Comparison of ENCODE assay signal across 19 cellular contexts in the genomic region with DNA sequence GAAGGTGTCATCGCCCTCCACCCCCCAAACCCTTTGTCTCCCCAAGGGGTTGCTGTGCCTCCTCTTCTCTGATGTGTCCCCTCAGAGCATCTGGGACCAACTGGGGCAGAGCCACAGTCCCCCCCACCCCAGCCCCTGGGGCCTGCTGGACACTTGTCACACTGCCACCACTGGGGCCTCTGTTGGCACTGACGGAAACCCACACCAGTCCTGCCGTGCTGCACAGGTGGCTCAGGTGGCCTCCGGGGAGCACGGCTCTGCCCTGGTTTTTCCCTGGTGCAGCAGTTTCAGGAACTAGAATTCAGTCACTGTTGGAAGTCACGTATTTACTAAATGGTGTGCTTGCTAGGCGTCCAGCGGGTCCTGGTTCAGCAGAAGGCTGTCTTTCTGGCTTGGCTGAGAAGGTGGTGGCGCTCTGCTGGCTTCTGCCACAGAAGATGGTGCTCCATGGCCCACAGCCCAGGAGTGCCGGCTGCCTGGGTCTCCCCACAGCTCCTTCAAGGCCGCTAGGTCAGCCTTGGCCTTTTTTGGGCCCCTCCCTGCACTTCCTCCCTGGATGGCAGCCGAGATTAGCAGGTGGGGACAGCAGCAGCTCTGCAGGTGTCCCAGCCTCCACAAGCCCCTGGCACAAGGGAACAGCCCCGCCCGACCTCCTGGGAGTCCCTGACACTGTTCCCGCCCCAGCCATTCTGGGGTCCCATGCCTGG. TPM values are rescaled to one million over a fixed set of nuclear protein-coding genes. Genes with fewer than 3 reads are reported as not detected.
DNase-seq lines count a peak whose midpoint lies in the region; TF ChIP-seq lines count a peak whose summit lies in the region.
"Had no signal": no experiment of that assay in that cellular context is flagged by ENCODE, and none has a peak within 500 bp of the region (broad histone marks: within the 10 kb centered on the region; RNA-seq: fewer than 3 reads in every experiment).

No MANE protein-coding gene starts in this region.

- H4K91ac ChIP-seq in neuronal stem cell (ENCODE audit: low read depth, low read length, poor library complexity) = no peak overlapping the region

- TF ChIP-seq POLR2A in prostate gland (IDR thresholded peaks at IDR 0.05) = no peak

- H2BK15ac ChIP-seq in neuronal stem cell (ENCODE audit: low read length) = peak overlapping the region; percentile 84

- no peak overlapping the region for H3K4me3 Mint-ChIP-seq in activated CD4-positive, alpha-beta memory T cell treated with anti-CD3 and anti-CD28 coated beads for 36 hours
- H3K4me3 Mint-ChIP-seq: activated naive CD4-positive, alpha-beta T cell treated with anti-CD3 and anti-CD28 coated beads, Interleukin-2, amount 10 ng/mL, durations not matched to agents 7 days and 5 days had no signal

- peak overlapping the region; percentile 6 for H2AFZ ChIP-seq in neuronal stem cell (ENCODE audit: low read length)

- H2AK5ac ChIP-seq in neuronal stem cell (ENCODE audit: low read depth, low read length) = peak overlapping the region; percentile 78

- DNase-seq in G401 (ENCODE audit: low spot score) = peak; percentile 82
- DNase-seq in cerebellum (ENCODE audit: low spot score) = peak; percentile 75
- DNase-seq in neuronal stem cell (ENCODE audit: low spot score) = no peak
- DNase-seq in activated CD4-positive, alpha-beta memory T cell treated with anti-CD3 and anti-CD28 coated beads for 36 hours = no peak
- DNase-seq in SHP77 treated with DMSO at 0.1 percent for 48 hours (lab: John Stamatoyannopoulos, UW) = no peak
- no peak for DNase-seq in prostate gland (ENCODE audit: low spot score)
- DNase-seq: activated CD4-positive, alpha-beta T cell treated with anti-CD3 and anti-CD28 coated beads, Interleukin-2, amount 50 U/mL, for 4 hours; activated naive CD4-positive, alpha-beta T cell treated with anti-CD3 and anti-CD28 coated beads, Interleukin-2, amount 10 ng/mL, durations not matched to agents 7 days and 5 days; effector CD8-positive, alpha-beta T cell; esophagus squamous epithelium; NCI-H1436 treated with DMSO at 0.1 percent for 48 hours; NCI-H446 treated with DMSO at 0.1 percent for 48 hours; sigmoid colon; stimulated activated naive CD8-positive, alpha-beta T cell treated with anti-CD3 and anti-CD28 coated beads, Interleukin-15, Interleukin-2, amounts not matched to agents 100 U/mL and 50 U/mL, for 24 hours; tibial artery had no signal

- in situ Hi-C loops in G401 (cut with HindIII; ENCODE audit: low sequenced_read_pairs) = no loop called here

- WGBS in neuronal stem cell (ENCODE audit: extremely low coverage in 2 of 2, insufficient read length in 2 of 2, insufficient replicate concordance in 1 of 2), 2 donors = no CpG with 5 or more reads among the region's 15 CpGs
- WGBS in prostate gland = 62% methylated on average over 15 of the region's 15 CpGs

- H3K4me1 ChIP-seq in HEK293 (ENCODE audit: control insufficient read depth, insufficient read depth, low read length) (no peaks in the 10 kb centered on the region), neuronal stem cell (ENCODE audit: control insufficient read depth in 2 of 2, insufficient read depth in 1 of 2, low read depth in 1 of 2, low read length in 2 of 2) (peaks cover 3 to 10% of the 10 kb centered on the region in 2 donors), prostate gland (replicated peaks) (no peaks in the 10 kb centered on the region)
- H3K4me1 ChIP-seq: sigmoid colon, tibial artery had no signal

- no peak overlapping the region for H3K27ac ChIP-seq in HEK293 (ENCODE audit: extremely low read depth, low read depth, low read length)
- no peak overlapping the region for H3K27ac ChIP-seq in neuronal stem cell (replicated peaks; ENCODE audit: low read length)
- H3K27ac ChIP-seq in prostate gland = no peak overlapping the region
- H3K27ac ChIP-seq: ascending aorta, esophagus squamous epithelium, sigmoid colon, tibial artery had no signal

- TF ChIP-seq CTCF in HEK293 (tag by site-specific recombination; IDR thresholded peaks at IDR 0.05) (no peak), prostate gland (IDR thresholded peaks at IDR 0.05) (no peak)

- intact Hi-C loops in activated CD4-positive, alpha-beta memory T cell treated with anti-CD3 and anti-CD28 coated beads for 36 hours (cut with micrococcal nuclease) = no loop called here
- intact Hi-C loops in prostate gland (cut with DNase I) = no loop called here

- H2BK12ac ChIP-seq in neuronal stem cell (ENCODE audit: low read length) = no peak overlapping the region

- H3K9me3 Mint-ChIP-seq in activated CD4-positive, alpha-beta memory T cell treated with anti-CD3 and anti-CD28 coated beads for 36 hours = no peaks in the 10 kb centered on the region
- H3K9me3 Mint-ChIP-seq: activated naive CD4-positive, alpha-beta T cell treated with anti-CD3 and anti-CD28 coated beads, Interleukin-2, amount 10 ng/mL, durations not matched to agents 7 days and 5 days had no signal

- H3K9me3 ChIP-seq in HEK293 (ENCODE audit: control insufficient read depth, insufficient read depth, low read depth, low read length) = no peaks in the 10 kb centered on the region
- no peaks in the 10 kb centered on the region for H3K9me3 ChIP-seq in neuronal stem cell (replicated peaks in 1 of 2; ENCODE audit: control insufficient read depth in 2 of 2, insufficient read depth in 1 of 2, low read depth in 1 of 2, low read length in 2 of 2)
- no peaks in the 10 kb centered on the region for H3K9me3 ChIP-seq in prostate gland
- H3K9me3 ChIP-seq: ascending aorta, esophagus squamous epithelium, sigmoid colon, tibial artery had no signal

- no peaks in the 10 kb centered on the region for H3K36me3 Mint-ChIP-seq in activated CD4-positive, alpha-beta memory T cell treated with anti-CD3 and anti-CD28 coated beads for 36 hours
- H3K36me3 Mint-ChIP-seq: activated naive CD4-positive, alpha-beta T cell treated with anti-CD3 and anti-CD28 coated beads, Interleukin-2, amount 10 ng/mL, durations not matched to agents 7 days and 5 days had no signal

- H3K23ac ChIP-seq in neuronal stem cell (ENCODE audit: low read depth, low read length, poor library complexity) = peak overlapping the region; percentile 60

- no peak overlapping the region for H3K4ac ChIP-seq in neuronal stem cell (ENCODE audit: low read length)

- no peak overlapping the region for H3K27ac Mint-ChIP-seq in activated CD4-positive, alpha-beta memory T cell treated with anti-CD3 and anti-CD28 coated beads for 36 hours
- H3K27ac Mint-ChIP-seq: activated naive CD4-positive, alpha-beta T cell treated with anti-CD3 and anti-CD28 coated beads, Interleukin-2, amount 10 ng/mL, durations not matched to agents 7 days and 5 days had no signal

- peak overlapping the region; percentile 83 for H3K18ac ChIP-seq in neuronal stem cell (ENCODE audit: low read length)

- no peak overlapping the region for H2BK120ac ChIP-seq in neuronal stem cell (ENCODE audit: low read depth, low read length)

- H3K14ac ChIP-seq in neuronal stem cell (ENCODE audit: low read length) = no peak overlapping the region

- H3K36me3 ChIP-seq in HEK293 (ENCODE audit: control insufficient read depth in 2 of 2, insufficient read depth in 1 of 2, low read length in 2 of 2) (no peaks in the 10 kb centered on the region), neuronal stem cell (replicated peaks in 1 of 2; ENCODE audit: control insufficient read depth in 2 of 2, insufficient read depth in 2 of 2, low read length in 2 of 2) (peaks cover 0 to 2% of the 10 kb centered on the region in 2 donors), prostate gland (no peaks in the 10 kb centered on the region)
- H3K36me3 ChIP-seq: ascending aorta, esophagus squamous epithelium, sigmoid colon, tibial artery had no signal

- POLR2A ChIA-PET in HEK293 (lab: Yijun Ruan, JAX) = no interaction called here
- POLR2A ChIA-PET in activated CD4-positive, alpha-beta memory T cell treated with anti-CD3 and anti-CD28 coated beads for 36 hours (lab: Charles Lee) = no interaction called here

- H3K79me1 ChIP-seq in neuronal stem cell (ENCODE audit: low read depth, low read length) = no peaks in the 10 kb centered on the region

- H3K9ac ChIP-seq in neuronal stem cell (ENCODE audit: low read depth, low read length, poor library complexity) = peak overlapping the region; percentile 54

- H3K4me2 ChIP-seq in neuronal stem cell (ENCODE audit: insufficient read depth, low read length, poor library complexity, severe bottlenecking) = peak overlapping the region; percentile 11

- no peak overlapping the region for H4K8ac ChIP-seq in neuronal stem cell (ENCODE audit: low read depth, low read length)

- peaks cover 0 to 29% (median 0%) of the 10 kb centered on the region in 3 experiments for H3K27me3 ChIP-seq in neuronal stem cell (ENCODE audit: control insufficient read depth in 3 of 3, insufficient read depth in 3 of 3, low read depth in 1 of 3, low read length in 3 of 3)
- peaks cover 2% of the 10 kb centered on the region for H3K27me3 ChIP-seq in prostate gland (replicated peaks; ENCODE audit: insufficient read depth)
- H3K27me3 ChIP-seq: ascending aorta had no signal

- H3K4me1 Mint-ChIP-seq in activated CD4-positive, alpha-beta memory T cell treated with anti-CD3 and anti-CD28 coated beads for 36 hours (ENCODE audit: low read depth) = no peaks in the 10 kb centered on the region
- H3K4me1 Mint-ChIP-seq: activated naive CD4-positive, alpha-beta T cell treated with anti-CD3 and anti-CD28 coated beads, Interleukin-2, amount 10 ng/mL, durations not matched to agents 7 days and 5 days had no signal

- peak overlapping the region; percentile 75 for H2BK5ac ChIP-seq in neuronal stem cell (ENCODE audit: low read length)

- peaks cover 9% of the 10 kb centered on the region for H3K27me3 Mint-ChIP-seq in activated CD4-positive, alpha-beta memory T cell treated with anti-CD3 and anti-CD28 coated beads for 36 hours

- CTCF ChIA-PET in HEK293 (lab: Yijun Ruan, JAX) = interaction anchor here (1.2 kb wide), 1 partner anchor 143 kb away, joined by 3 read pairs; no protein-coding TSS in a partner anchor
- CTCF ChIA-PET in activated CD4-positive, alpha-beta memory T cell treated with anti-CD3 and anti-CD28 coated beads for 36 hours (lab: Charles Lee) = interaction anchor here (0.7 kb wide), 1 partner anchor 24 kb away, joined by 4 read pairs; no protein-coding TSS in a partner anchor

- H3K4me3 ChIP-seq in HEK293 (ENCODE audit: low read depth, low read length) = no peak overlapping the region
- peak overlapping the region in 1 of 2 donors; percentile 47 for H3K4me3 ChIP-seq in neuronal stem cell (ENCODE audit: low read length in 2 of 2)
- H3K4me3 ChIP-seq in prostate gland = no peak overlapping the region
- H3K4me3 ChIP-seq: ascending aorta, esophagus squamous epithelium, sigmoid colon, tibial artery had no signal

RNA-seq across cellular contexts. Expression of a gene that starts 18.6 kb away (rescaled TPM):
- 0.07 TPM in 1 of 2 replicates, not detected in the other for total RNA-seq in G401 (2014; rRNA removed; shearing (Covaris generic))
- total RNA-seq in cerebellum = not detected
- polyA plus RNA-seq in neuronal stem cell (2013, experiment 1 of 2) = 0.06 TPM
- polyA plus RNA-seq in neuronal stem cell (2013, experiment 2 of 2) = 0.07 TPM
- not detected for total RNA-seq in activated CD4-positive, alpha-beta memory T cell treated with anti-CD3 and anti-CD28 coated beads for 36 hours
- 1 to 10 TPM in 1 of 2 donors, under 1 TPM in 1; 0.23 to 1.9 TPM for total RNA-seq in prostate gland
- total RNA-seq: mononuclear cell; T-helper 1 cell treated with Interleukin-12 subunit alpha and Interleukin-12 subunit beta and Interleukin-4 antibody, amounts not matched to agents 30 ng/mL and 1 ng/mL, for 36 hours had no signal

RNA-seq across cellular contexts. Expression of a gene that starts 19.8 kb away (rescaled TPM):
- total RNA-seq in G401 (2014; rRNA removed; shearing (Covaris generic)) = 6.8 and 19.3 TPM in 2 replicates
- total RNA-seq in cerebellum (0.09 TPM), prostate gland (1 to 10 TPM in 1 of 2 donors, under 1 TPM in 1; 0.68 to 3.9 TPM)
- polyA plus RNA-seq in neuronal stem cell (2013, experiment 1 of 2) = 0.45 TPM
- 0.46 TPM for polyA plus RNA-seq in neuronal stem cell (2013, experiment 2 of 2)
- under 1 TPM; 0.12 to 0.14 TPM for total RNA-seq in activated CD4-positive, alpha-beta memory T cell treated with anti-CD3 and anti-CD28 coated beads for 36 hours
- total RNA-seq: ascending aorta had no signal

RNA-seq across cellular contexts. Expression of a gene that starts 38.9 kb away (rescaled TPM):
- 5.1 and 9.4 TPM in 2 replicates for total RNA-seq in G401 (2014; rRNA removed; shearing (Covaris generic))
- total RNA-seq in cerebellum (1.7 TPM), prostate gland (1 to 10 TPM in 1 of 2 donors, not detected in 1; 7.7 TPM)
- polyA plus RNA-seq in neuronal stem cell (2013, experiment 1 of 2) = 0.43 TPM
- 0.37 TPM for polyA plus RNA-seq in neuronal stem cell (2013, experiment 2 of 2)
- total RNA-seq in activated CD4-positive, alpha-beta memory T cell treated with anti-CD3 and anti-CD28 coated beads for 36 hours = not detected
- total RNA-seq: T-helper 1 cell treated with Interleukin-12 subunit alpha and Interleukin-12 subunit beta and Interleukin-4 antibody, amounts not matched to agents 30 ng/mL and 1 ng/mL, for 36 hours had no signal

RNA-seq across cellular contexts. Expression of a gene that starts 59.1 kb away (rescaled TPM):
- 42.8 and 52.0 TPM in 2 replicates for total RNA-seq in G401 (2014; rRNA removed; shearing (Covaris generic))
- total RNA-seq in cerebellum (14.9 TPM), prostate gland (10 to 100 TPM; 11.5 to 16.1 TPM)
- polyA plus RNA-seq in neuronal stem cell (2013, experiment 1 of 2) = 19.6 TPM
- polyA plus RNA-seq in neuronal stem cell (2013, experiment 2 of 2) = 19.6 TPM
- 10 to 100 TPM; 47.9 to 51.8 TPM for total RNA-seq in activated CD4-positive, alpha-beta memory T cell treated with anti-CD3 and anti-CD28 coated beads for 36 hours

Comparison
In these comparisons a context has a peak if more than half of its experiments do, and no peak if none do; other contexts are left out.
1. DNase-seq: peak in G401 (single experiment) and cerebellum (single experiment); none in neuronal stem cell (single experiment), activated CD4-positive, alpha-beta memory T cell treated with anti-CD3 and anti-CD28 coated beads for 36 hours (single experiment), SHP77 treated with DMSO at 0.1 percent for 48 hours (single experiment) and prostate gland (single experiment).